In genomic region chr15:76335851-76336253, GRCh38 we compare ENCODE assay signal across 8 cellular contexts. TPM values are rescaled to one million over a fixed set of nuclear protein-coding genes. Genes with fewer than 3 reads are reported as not detected.
A peak's percentile ranks its signal among the peaks of the same experiment; 100 is the strongest.
DNase-seq lines count a peak whose midpoint lies in the region; ATAC-seq, FAIRE-seq and TF ChIP-seq lines count a peak whose summit lies in the region.

No MANE protein-coding gene starts in this region.

- TF ChIP-seq POLR2A in A549 (IDR thresholded peaks at IDR 0.05; ENCODE audit: low read length) (peak; percentile 44; the same call in 1 of the 2 replicates), vagina (IDR thresholded peaks at IDR 0.05) (no peak)

- H3K9ac ChIP-seq in SK-N-MC (ENCODE audit: insufficient read length) = peak overlapping the region; percentile 68

- H3K27me3 ChIP-seq in vagina = peaks cover 9% of the 10 kb centered on the region

- H3K4me1 ChIP-seq in A549 (peaks cover 31% of the 10 kb centered on the region), vagina (peaks cover 42% of the 10 kb centered on the region)

- peaks cover 12% of the 10 kb centered on the region for H3K4me1 Mint-ChIP-seq in glutamatergic neuron (ENCODE audit: low read depth, unreplicated experiment)

- peak overlapping the region; percentile 87 for H3K4me3 Mint-ChIP-seq in glutamatergic neuron (ENCODE audit: unreplicated experiment)

- intact Hi-C loops in vagina (cut with DNase I) = loop anchor here (10.0 kb wide), 1 partner anchor 141 kb away; no protein-coding TSS in a partner anchor

- H3K36me3 ChIP-seq in SK-N-MC (ENCODE audit: insufficient read depth, low read length) (peaks cover 4% of the 10 kb centered on the region; the same call in 1 of the 2 replicates), vagina (no peaks in the 10 kb centered on the region)

- H3K27me3 Mint-ChIP-seq in glutamatergic neuron (ENCODE audit: unreplicated experiment) = peaks cover 38% of the 10 kb centered on the region

- H3K9me3 ChIP-seq in A549 (no peaks in the 10 kb centered on the region), SK-N-MC (ENCODE audit: low read depth, low read length) (no peaks in the 10 kb centered on the region), vagina (no peaks in the 10 kb centered on the region)

- peaks cover 41% of the 10 kb centered on the region for H3K9me3 Mint-ChIP-seq in glutamatergic neuron (ENCODE audit: unreplicated experiment)

- TF ChIP-seq RAD21 in A549 (conservative IDR thresholded peaks at IDR 0.05 in 1 of 2, IDR thresholded peaks at IDR 0.05 in 1 of 2) = no peak

- 8% methylated on average over 11 of the region's 11 CpGs for WGBS in A549 (ENCODE audit: missing lambda C conversion rate)

- H3K36me3 Mint-ChIP-seq in glutamatergic neuron (ENCODE audit: unreplicated experiment) = peaks cover 12% of the 10 kb centered on the region

- peak in 1 of 2 experiments; percentile 81 for DNase-seq in A549 (ENCODE audit: low read depth in 1 of 2, low spot score in 1 of 2)
- DNase-seq in SK-N-MC (ENCODE audit: low read depth, low spot score) = no peak
- DNase-seq in glutamatergic neuron = peak; percentile 57
- peak in 1 of 2 donors; percentile 25 for DNase-seq in vagina (ENCODE audit: extremely low spot score in 2 of 2)
- no peak for DNase-seq in NCI-H1417 treated with DMSO at 0.1 percent for 48 hours (lab: John Stamatoyannopoulos, UW)
- no peak for DNase-seq in iPS-NIHi11 (ENCODE audit: low spot score)

- no peak for TF ChIP-seq EP300 in A549 (IDR thresholded peaks at IDR 0.05)

- ATAC-seq in A549 (peak; percentile 36 to 52; a peak in 5 of 6 replicates), GM19035 (IDR thresholded peaks at IDR 0.05; ENCODE audit: unreplicated experiment) (peak; percentile 25), HG02610 (IDR thresholded peaks at IDR 0.05; ENCODE audit: unreplicated experiment) (no peak)

- peak overlapping the region; percentile 87 for H3K4me2 ChIP-seq in A549

- H3K4me3 ChIP-seq in A549 (peak overlapping the region; percentile 54), SK-N-MC (peak overlapping the region; percentile 94), vagina (peak overlapping the region in 1 of 2 donors; percentile 42)

- H3K27ac Mint-ChIP-seq in glutamatergic neuron (ENCODE audit: unreplicated experiment) = peak overlapping the region; percentile 100

- FAIRE-seq in A549 (lab: Jason Lieb, UNC) = no peak

- POLR2A ChIA-PET in A549 (lab: Yijun Ruan, JAX) = interaction anchor here (0.6 to 2.0 kb wide), 16 partner anchors 9 to 1207 kb away, joined by 3 to 61 read pairs (median 4); partner anchors contain the start of genes ETFA, RCN2 and UBE2Q2

- peak overlapping the region; percentile 94 to 97 for H3K27ac ChIP-seq in A549
- peak overlapping the region; percentile 57 for H3K27ac ChIP-seq in SK-N-MC
- peak overlapping the region; percentile 63 for H3K27ac ChIP-seq in vagina

- CTCF ChIA-PET in A549 (lab: Yijun Ruan, JAX) = interaction anchor here (0.6 to 5.3 kb wide), 13 partner anchors 12 to 1485 kb away, joined by 3 to 39 read pairs (median 3); no protein-coding TSS in a partner anchor

- TF ChIP-seq CTCF in A549 (IDR thresholded peaks at IDR 0.05) (no peak), glutamatergic neuron (IDR thresholded peaks at IDR 0.05; ENCODE audit: partially characterized antibody, unreplicated experiment) (no peak), vagina (IDR thresholded peaks at IDR 0.05) (no peak)

TF ChIP-seq in A549, 52 proteins besides CTCF, POLR2A, EP300 and RAD21:
- TF ChIP-seq BHLHE40 (IDR thresholded peaks at IDR 0.05; ENCODE audit: low read depth, low read length) = no peak
- TF ChIP-seq FOSL2 (IDR thresholded peaks at IDR 0.05) = no peak
- TF ChIP-seq FOSL2 (CRISPR knock-in tag; IDR thresholded peaks at IDR 0.05) = no peak
- no peak for TF ChIP-seq HMGXB4 (CRISPR knock-in tag; IDR thresholded peaks at IDR 0.05; ENCODE audit: borderline replicate concordance)
- no peak for TF ChIP-seq RNF2 (IDR thresholded peaks at IDR 0.05; ENCODE audit: borderline replicate concordance, low read depth)
- no peak for TF ChIP-seq CBX2 (IDR thresholded peaks at IDR 0.05; ENCODE audit: borderline replicate concordance, low read depth)
- TF ChIP-seq TP53 (CRISPR knock-in tag; IDR thresholded peaks at IDR 0.05) = 0 out of 2 replicates have a peak, but pooled peaks have one; percentile 59
- no peak for TF ChIP-seq HES2 (IDR thresholded peaks at IDR 0.05)
- TF ChIP-seq HOXB13 (CRISPR knock-in tag; IDR thresholded peaks at IDR 0.05; ENCODE audit: low read depth) = no peak
- TF ChIP-seq SMC3 (IDR thresholded peaks at IDR 0.05) = no peak
- TF ChIP-seq CHD2 (IDR thresholded peaks at IDR 0.05; ENCODE audit: low read length, partially characterized antibody) = no peak
- TF ChIP-seq MAZ (IDR thresholded peaks at IDR 0.05; ENCODE audit: borderline replicate concordance, low read depth, low read length) = no peak
- TF ChIP-seq CHD4 (IDR thresholded peaks at IDR 0.05; ENCODE audit: borderline replicate concordance) = no peak
- TF ChIP-seq RFX5 (IDR thresholded peaks at IDR 0.05) = no peak
- no peak for TF ChIP-seq GATA3 (IDR thresholded peaks at IDR 0.05; ENCODE audit: borderline replicate concordance)
- no peak for TF ChIP-seq KDM1A (IDR thresholded peaks at IDR 0.05; ENCODE audit: low read depth)
- no peak for TF ChIP-seq MAFK (IDR thresholded peaks at IDR 0.05; ENCODE audit: partially characterized antibody)
- TF ChIP-seq BCL3 (IDR thresholded peaks at IDR 0.05) = 0 out of 3 replicates have a peak, but pooled peaks have one; percentile 8

RNA-seq across cellular contexts. Expression of gene ISL2, which starts 0.7 kb away (rescaled TPM):
- 2.6 TPM in 2 replicates for polyA plus RNA-seq in A549 (2011; rRNA removed)
- 6.5 and 7.1 TPM in 2 replicates for polyA plus RNA-seq in A549 (2012; cell fraction: cytosol; rRNA removed)
- 27.0 and 30.9 TPM in 2 replicates for polyA plus RNA-seq in A549 (2012; cell fraction: nucleus; rRNA removed)
- polyA plus RNA-seq in A549 (2017; fragmentation: RNase III; extraction: RNeasy Plus Mini Kit Qiagen cat#74134 plus additional on column Dnase treatment) = 2.6 to 3.8 TPM (median 3.2 TPM) in 3 replicates
- polyA minus RNA-seq in A549 (2011; rRNA and poly(A)+ RNA removed) = 2.5 and 3.2 TPM in 2 replicates
- total RNA-seq in glutamatergic neuron (ENCODE audit: unreplicated experiment) = 78.7 TPM
- 2.0 TPM for total RNA-seq in vagina

RNA-seq across cellular contexts. Expression of gene ETFA, which starts 24.6 kb away (rescaled TPM):
- polyA plus RNA-seq in A549 (2011; rRNA removed) = 395 and 412 TPM in 2 replicates
- polyA plus RNA-seq in A549 (2012; cell fraction: cytosol; rRNA removed) = 207 and 218 TPM in 2 replicates
- polyA plus RNA-seq in A549 (2012; cell fraction: nucleus; rRNA removed) = 73.2 and 78.9 TPM in 2 replicates
- polyA plus RNA-seq in A549 (2017; fragmentation: RNase III; extraction: RNeasy Plus Mini Kit Qiagen cat#74134 plus additional on column Dnase treatment) = 235 to 243 TPM (median 243 TPM) in 3 replicates
- 159 and 171 TPM in 2 replicates for polyA minus RNA-seq in A549 (2011; rRNA and poly(A)+ RNA removed)
- total RNA-seq in glutamatergic neuron (ENCODE audit: unreplicated experiment) = 144 TPM
- total RNA-seq in vagina = 97.5 TPM

Comparison
In these comparisons a context has a peak if more than half of its experiments do, and no peak if none do; other contexts are left out.
1. RNA of gene ISL2, which starts 0.7 kb away (total RNA-seq): 78.7 TPM in glutamatergic neuron (single experiment); 2.0 TPM in vagina (single experiment); every median in the first group is over 10 times any median in the second.
2. Peak in every context shown above with its lines, with median percentiles within 50 percentile points of each other: H3K27ac ChIP-seq.